Comparison of ENCODE assay signal across 8 cellular contexts in genomic region chr15:40108061-40108854, GRCh38. TPM values are rescaled to one million over a fixed set of nuclear protein-coding genes. Genes with fewer than 3 reads are reported as not detected.
DNase-seq lines count a peak whose midpoint lies in the region; ATAC-seq and TF ChIP-seq lines count a peak whose summit lies in the region.

No MANE protein-coding gene starts in this region.

- no peaks in the 10 kb centered on the region for H3K9me3 Mint-ChIP-seq in WTC11

- POLR2A ChIA-PET in WTC11 (lab: Charles Lee), result interaction anchor here (0.6 to 4.9 kb wide), 10 partner anchors 8 to 76 kb away, joined by 3 to 33 read pairs (median 4); partner anchors contain the start of gene BUB1B

- H4K8ac ChIP-seq in neuronal stem cell (ENCODE audit: low read depth, low read length), result no peak overlapping the region

- H3K36me3 Mint-ChIP-seq in WTC11, result no peaks in the 10 kb centered on the region

- H2BK120ac ChIP-seq in neuronal stem cell (ENCODE audit: low read depth, low read length), result no peak overlapping the region

- peak overlapping the region; percentile 80 for H3K4me2 ChIP-seq in neuronal stem cell (ENCODE audit: insufficient read depth, low read length, poor library complexity, severe bottlenecking)

- peak overlapping the region; percentile 4 for H2AK5ac ChIP-seq in neuronal stem cell (ENCODE audit: low read depth, low read length)

- H2BK12ac ChIP-seq in neuronal stem cell (ENCODE audit: low read length), result peak overlapping the region; percentile 25

- H3K79me1 ChIP-seq in neuronal stem cell (ENCODE audit: low read depth, low read length), result no peaks in the 10 kb centered on the region

- H2AFZ ChIP-seq in neuronal stem cell (ENCODE audit: low read length), result peak overlapping the region; percentile 89

- no CpG with 5 or more reads among the region's 47 CpGs for WGBS in neuronal stem cell (ENCODE audit: extremely low coverage in 2 of 2, insufficient read length in 2 of 2, insufficient replicate concordance in 1 of 2), 2 donors

- peak overlapping the region; percentile 51 for H3K4me3 ChIP-seq in HFF-Myc (replicated peaks; ENCODE audit: low read depth, low read length)
- H3K4me3 ChIP-seq in fibroblast of villous mesenchyme (ENCODE audit: low read depth, low read length), result peak overlapping the region; percentile 88
- peak overlapping the region; percentile 76 to 87 for H3K4me3 ChIP-seq in neuronal stem cell (ENCODE audit: low read length in 2 of 2)

- ATAC-seq in WTC11 (no peak), HG02571 (IDR thresholded peaks at IDR 0.05; ENCODE audit: unreplicated experiment) (no peak), HG03378 (IDR thresholded peaks at IDR 0.05; ENCODE audit: unreplicated experiment) (no peak)

- DNase-seq in ELF-1 (ENCODE audit: low read depth, low spot score) (peak; percentile 76), HFF-Myc (ENCODE audit: extremely low read depth, low read depth) (no peak), WTC11 (ENCODE audit: low spot score) (no peak), fibroblast of villous mesenchyme (ENCODE audit: low read depth) (peak; percentile 47), neuronal stem cell (ENCODE audit: low spot score) (no peak), D341Med (ENCODE audit: low spot score) (no peak)

- H3K4me3 Mint-ChIP-seq in WTC11, result peak overlapping the region; percentile 89

- CTCF ChIA-PET in WTC11 (lab: Charles Lee), result interaction anchor here (0.6 to 8.9 kb wide), 14 partner anchors 12 to 171 kb away, joined by 3 to 120 read pairs (median 4); partner anchors contain the start of gene BUB1B

- peaks cover 0 to 4% (median 0%) of the 10 kb centered on the region in 3 experiments for H3K27me3 ChIP-seq in neuronal stem cell (ENCODE audit: control insufficient read depth in 3 of 3, insufficient read depth in 3 of 3, low read depth in 1 of 3, low read length in 3 of 3)

- peaks cover 75% of the 10 kb centered on the region for H3K4me1 Mint-ChIP-seq in WTC11

- no peak overlapping the region for H3K4ac ChIP-seq in neuronal stem cell (ENCODE audit: low read length)

- no peak overlapping the region for H2BK15ac ChIP-seq in neuronal stem cell (ENCODE audit: low read length)

- H3K36me3 ChIP-seq in neuronal stem cell (replicated peaks in 1 of 2; ENCODE audit: control insufficient read depth in 2 of 2, insufficient read depth in 2 of 2, low read length in 2 of 2), result peaks cover 0 to 8% of the 10 kb centered on the region in 2 donors

- peak overlapping the region; percentile 63 for H3K18ac ChIP-seq in neuronal stem cell (ENCODE audit: low read length)

- H2BK5ac ChIP-seq in neuronal stem cell (ENCODE audit: low read length), result peak overlapping the region; percentile 87

- TF ChIP-seq CTCF in HFF-Myc (IDR thresholded peaks at IDR 0.05; ENCODE audit: low read depth, low read length, missing control alignments) (no peak), WTC11 (IDR thresholded peaks at IDR 0.05) (no peak), fibroblast of villous mesenchyme (IDR thresholded peaks at IDR 0.05; ENCODE audit: insufficient read depth, low read depth, low read length) (no peak)

- peaks cover 2% of the 10 kb centered on the region; the same call in 1 of the 2 replicates for H3K27me3 Mint-ChIP-seq in WTC11 (ENCODE audit: low read depth)

- peaks cover 53 to 65% of the 10 kb centered on the region in 2 donors for H3K4me1 ChIP-seq in neuronal stem cell (ENCODE audit: control insufficient read depth in 2 of 2, insufficient read depth in 1 of 2, low read depth in 1 of 2, low read length in 2 of 2)

- no peak overlapping the region for H3K27ac ChIP-seq in neuronal stem cell (replicated peaks; ENCODE audit: low read length)

- H3K9ac ChIP-seq in neuronal stem cell (ENCODE audit: low read depth, low read length, poor library complexity), result peak overlapping the region; percentile 78

- no peak overlapping the region for H4K91ac ChIP-seq in neuronal stem cell (ENCODE audit: low read depth, low read length, poor library complexity)

- no peaks in the 10 kb centered on the region for H3K9me3 ChIP-seq in neuronal stem cell (replicated peaks in 1 of 2; ENCODE audit: control insufficient read depth in 2 of 2, insufficient read depth in 1 of 2, low read depth in 1 of 2, low read length in 2 of 2)

- peak overlapping the region; percentile 25 for H3K23ac ChIP-seq in neuronal stem cell (ENCODE audit: low read depth, low read length, poor library complexity)

- H3K27ac Mint-ChIP-seq in WTC11, result peak overlapping the region; percentile 46; the same call in 1 of the 2 replicates

- peak overlapping the region; percentile 22 for H3K14ac ChIP-seq in neuronal stem cell (ENCODE audit: low read length)

TF ChIP-seq in WTC11, 78 proteins besides CTCF, POLR2A, EP300 and RAD21:
- TF ChIP-seq RELA (CRISPR knock-in tag; IDR thresholded peaks at IDR 0.05; ENCODE audit: borderline replicate concordance) (no peak), ZNF263 (CRISPR knock-in tag; IDR thresholded peaks at IDR 0.05; ENCODE audit: low read depth) (0 out of 2 replicates have a peak, but pooled peaks have one; percentile 8)

RNA-seq across cellular contexts. Expression of gene BMF, which starts 0.4 kb away (rescaled TPM):
- total RNA-seq in WTC11 (2021), result 32.9 to 36.9 TPM (median 36.6 TPM) in 3 replicates
- 0.86 and 10.0 TPM in 2 replicates for total RNA-seq in fibroblast of villous mesenchyme
- polyA plus RNA-seq in neuronal stem cell (2013, experiment 1 of 2), result 6.6 TPM
- 6.6 TPM for polyA plus RNA-seq in neuronal stem cell (2013, experiment 2 of 2)

RNA-seq across cellular contexts. Expression of gene BUB1B, which starts 52.6 kb away (rescaled TPM):
- total RNA-seq in WTC11 (2021), result 148 to 192 TPM (median 156 TPM) in 3 replicates
- total RNA-seq in fibroblast of villous mesenchyme, result 13.9 and 19.9 TPM in 2 replicates
- polyA plus RNA-seq in neuronal stem cell (2013, experiment 1 of 2), result 55.5 TPM
- 55.2 TPM for polyA plus RNA-seq in neuronal stem cell (2013, experiment 2 of 2)

Comparison
In these comparisons a context has a peak if more than half of its experiments do, and no peak if none do; other contexts are left out.
1. DNase-seq: peak in ELF-1 (single experiment) and fibroblast of villous mesenchyme (single experiment); none in HFF-Myc (single experiment), WTC11 (single experiment), neuronal stem cell (single experiment) and D341Med (single experiment).
2. Peak in every context shown above with its lines, with median percentiles within 50 percentile points of each other: H3K4me3 ChIP-seq.